Comparison of ENCODE assay signal across 20 cellular contexts in genomic region chr12:108765289-108765764, GRCh38.
"Had no signal": no experiment of that assay in that cellular context is flagged by ENCODE, and none has a peak within 500 bp of the region (broad histone marks: within the 10 kb centered on the region; RNA-seq: fewer than 3 reads in every experiment).

No MANE protein-coding gene starts in this region.

- H3K4me3 Mint-ChIP-seq: naive B cell; nephron; stimulated activated naive B cell treated with anti-CD40 and anti-IgM and Interleukin-4, amounts not matched to agents 10 μg/mL and 1 μg/mL and 100 μg/mL, for 72 hours had no signal

- H3K36me3 Mint-ChIP-seq: naive B cell had no signal

- H3K4me3 ChIP-seq: esophagus muscularis mucosa, gastrocnemius medialis, left lung, lung, sigmoid colon, skin epidermis, stomach, thyroid gland, upper lobe of left lung, uterus had no signal

- H3K27ac ChIP-seq: epithelial cell of prostate, esophagus muscularis mucosa, gastrocnemius medialis, left lung, neutrophil, sigmoid colon, skin epidermis, stomach, thyroid gland, upper lobe of left lung, uterus had no signal

- ATAC-seq: gastrocnemius medialis; left lung; stimulated activated naive B cell treated with anti-CD40 and anti-IgM and Interleukin-4, amounts not matched to agents 10 μg/mL and 1 μg/mL and 100 μg/mL, for 72 hours had no signal

- H3K9me3 ChIP-seq: esophagus muscularis mucosa, gastrocnemius medialis, left lung, neutrophil, sigmoid colon, stomach, thyroid gland, upper lobe of left lung, uterus had no signal

- H3K27me3 ChIP-seq: esophagus muscularis mucosa, gastrocnemius medialis, sigmoid colon, stomach, thyroid gland, uterus had no signal

- H3K27me3 Mint-ChIP-seq: naive B cell; stimulated activated naive B cell treated with anti-CD40 and anti-IgM and Interleukin-4, amounts not matched to agents 10 μg/mL and 1 μg/mL and 100 μg/mL, for 72 hours had no signal

- H3K36me3 ChIP-seq: esophagus muscularis mucosa, gastrocnemius medialis, left lung, neutrophil, sigmoid colon, stomach, thyroid gland, upper lobe of left lung, uterus had no signal

- H3K9me3 Mint-ChIP-seq: naive B cell; nephron; stimulated activated naive B cell treated with anti-CD40 and anti-IgM and Interleukin-4, amounts not matched to agents 10 μg/mL and 1 μg/mL and 100 μg/mL, for 72 hours had no signal

- H3K4me1 ChIP-seq: uterus had no signal

- DNase-seq: effector memory CD4-positive, alpha-beta T cell; gastrocnemius medialis; islet precursor cell; left lung; mesenchymal stem cell; naive B cell; sigmoid colon; stimulated activated CD4-positive, alpha-beta T cell treated with anti-CD3 and anti-CD28 coated beads, Interleukin-2, amount 100 ng/mL, for 24 hours; stimulated activated CD4-positive, alpha-beta T cell treated with anti-CD3 and anti-CD28 coated beads, Interleukin-4, amount 100 ng/mL, for 4 hours; stimulated activated naive B cell treated with anti-CD40 and anti-IgM and Interleukin-4, amounts not matched to agents 10 μg/mL and 1 μg/mL and 100 μg/mL, for 72 hours; stomach; thyroid gland; uterus had no signal

- H3K4me1 Mint-ChIP-seq: nephron had no signal

- H3K27ac Mint-ChIP-seq: nephron; stimulated activated naive B cell treated with anti-CD40 and anti-IgM and Interleukin-4, amounts not matched to agents 10 μg/mL and 1 μg/mL and 100 μg/mL, for 72 hours had no signal
